Comparison of ENCODE assay signal across 26 cellular contexts in genomic region chr16:36336-36984, GRCh38. TPM values are rescaled to one million over a fixed set of nuclear protein-coding genes. Genes with fewer than 3 reads are reported as not detected.
A peak's percentile ranks its signal among the peaks of the same experiment; 100 is the strongest.
DNase-seq lines count a peak whose midpoint lies in the region; ATAC-seq and TF ChIP-seq lines count a peak whose summit lies in the region.
"Had no signal": no experiment of that assay in that cellular context is flagged by ENCODE, and none has a peak within 500 bp of the region (broad histone marks: within the 10 kb centered on the region; RNA-seq: fewer than 3 reads in every experiment).

No MANE protein-coding gene starts in this region.

- no peaks in the 10 kb centered on the region for H3K9me3 Mint-ChIP-seq in stimulated activated memory B cell treated with anti-CD40 and anti-IgM and Interleukin-4, amounts not matched to agents 10 μg/mL and 1 μg/mL and 100 μg/mL, for 72 hours
- H3K9me3 Mint-ChIP-seq: activated CD4-positive, alpha-beta T cell treated with anti-CD3 and anti-CD28 coated beads, Interleukin-2, amount 10 ng/mL, durations not matched to agents 7 days and 5 days; activated naive CD4-positive, alpha-beta T cell treated with anti-CD3 and anti-CD28 coated beads for 36 hours; CD8-positive, alpha-beta memory T cell; naive thymus-derived CD4-positive, alpha-beta T cell had no signal

- peak; percentile 54 for DNase-seq in activated CD8-positive, alpha-beta memory T cell treated with anti-CD3 and anti-CD28 coated beads for 24 hours
- DNase-seq in activated CD8-positive, alpha-beta memory T cell treated with anti-CD3 and anti-CD28 coated beads, Interleukin-2, amount 50 U/mL, for 4 hours = no peak
- DNase-seq in HL-60 (ENCODE audit: low read depth in 1 of 2, low spot score in 1 of 2) (no peak), body of pancreas (peak in 1 of 4 donors; percentile 8), Right ventricle myocardium inferior (ENCODE audit: missing footprints) (no peak), T-helper 1 cell (no peak)
- DNase-seq: activated CD4-positive, alpha-beta T cell treated with anti-CD3 and anti-CD28 coated beads, Interleukin-2, amount 10 ng/mL, durations not matched to agents 7 days and 5 days; activated CD8-positive, alpha-beta memory T cell treated with anti-CD3 and anti-CD28 coated beads, Interleukin-2, amount 10 ng/mL, durations not matched to agents 7 days and 5 days; activated naive CD4-positive, alpha-beta T cell treated with anti-CD3 and anti-CD28 coated beads for 36 hours; amniotic stem cell; CD8-positive, alpha-beta memory T cell; DMS 273 treated with DMSO at 0.1 percent for 48 hours; gastrocnemius medialis; midbrain; naive thymus-derived CD4-positive, alpha-beta T cell; NCI-H1694; NCI-H446; NCI-H774; occipital lobe; stimulated activated naive CD4-positive, alpha-beta T cell treated with Interleukin-2 at 50 U/mL for 16 hours; testis; WERI-Rb-1 had no signal

- H3K36me3 ChIP-seq in body of pancreas (replicated peaks in 1 of 2; ENCODE audit: insufficient read depth in 1 of 2, low read depth in 2 of 2) = no peaks in the 10 kb centered on the region
- H3K36me3 ChIP-seq: gastrocnemius medialis, SJSA1 had no signal

- peak overlapping the region; percentile 81 for H3K27ac ChIP-seq in HL-60 (replicated peaks)
- H3K27ac ChIP-seq in body of pancreas = no peak overlapping the region
- H3K27ac ChIP-seq: A549, gastrocnemius medialis, SJSA1, testis, WERI-Rb-1 had no signal

- H3K4me3 Mint-ChIP-seq in stimulated activated memory B cell treated with anti-CD40 and anti-IgM and Interleukin-4, amounts not matched to agents 10 μg/mL and 1 μg/mL and 100 μg/mL, for 72 hours = peak overlapping the region; percentile 16
- H3K4me3 Mint-ChIP-seq: activated CD4-positive, alpha-beta T cell treated with anti-CD3 and anti-CD28 coated beads, Interleukin-2, amount 10 ng/mL, durations not matched to agents 7 days and 5 days; activated CD8-positive, alpha-beta memory T cell treated with anti-CD3 and anti-CD28 coated beads, Interleukin-2, amount 10 ng/mL, durations not matched to agents 7 days and 5 days; activated naive CD4-positive, alpha-beta T cell treated with anti-CD3 and anti-CD28 coated beads for 36 hours; naive thymus-derived CD4-positive, alpha-beta T cell had no signal

- H3K27me3 ChIP-seq in HL-60 (ENCODE audit: insufficient read depth, poor library complexity, severe bottlenecking) (no peaks in the 10 kb centered on the region), body of pancreas (no peaks in the 10 kb centered on the region)
- H3K27me3 ChIP-seq: gastrocnemius medialis, SJSA1, testis had no signal

- WGBS in body of pancreas, 2 donors = 69 to 77% methylated on average over 11 to 15 of the region's 15 CpGs

- peaks cover 75% of the 10 kb centered on the region for H3K4me1 Mint-ChIP-seq in stimulated activated memory B cell treated with anti-CD40 and anti-IgM and Interleukin-4, amounts not matched to agents 10 μg/mL and 1 μg/mL and 100 μg/mL, for 72 hours

- no peaks in the 10 kb centered on the region for H3K9me3 ChIP-seq in body of pancreas
- H3K9me3 ChIP-seq: A549, gastrocnemius medialis, SJSA1, testis had no signal

- no peaks in the 10 kb centered on the region for H3K27me3 Mint-ChIP-seq in stimulated activated memory B cell treated with anti-CD40 and anti-IgM and Interleukin-4, amounts not matched to agents 10 μg/mL and 1 μg/mL and 100 μg/mL, for 72 hours
- H3K27me3 Mint-ChIP-seq: activated CD4-positive, alpha-beta T cell treated with anti-CD3 and anti-CD28 coated beads, Interleukin-2, amount 10 ng/mL, durations not matched to agents 7 days and 5 days; activated CD8-positive, alpha-beta memory T cell treated with anti-CD3 and anti-CD28 coated beads, Interleukin-2, amount 10 ng/mL, durations not matched to agents 7 days and 5 days; CD8-positive, alpha-beta memory T cell; naive thymus-derived CD4-positive, alpha-beta T cell had no signal

- ATAC-seq in body of pancreas (peak; percentile 39), Right ventricle myocardium inferior (no peak), HG03139 (IDR thresholded peaks at IDR 0.05; ENCODE audit: unreplicated experiment) (no peak)
- no peak for ATAC-seq in stimulated activated memory B cell treated with anti-CD40 and anti-IgM and Interleukin-4, amounts not matched to agents 10 μg/mL and 1 μg/mL and 100 μg/mL, for 72 hours
- ATAC-seq: activated CD8-positive, alpha-beta memory T cell treated with anti-CD3 and anti-CD28 coated beads, Interleukin-2, amount 10 ng/mL, durations not matched to agents 7 days and 5 days; gastrocnemius medialis; naive thymus-derived CD4-positive, alpha-beta T cell had no signal

- no peak for TF ChIP-seq CTCF in HL-60 (IDR thresholded peaks at IDR 0.05; ENCODE audit: insufficient read depth, low read length)
- no peak for TF ChIP-seq CTCF in body of pancreas (IDR thresholded peaks at IDR 0.05)

- H3K4me3 ChIP-seq in HL-60 (replicated peaks; ENCODE audit: insufficient read depth, low read length) = no peak overlapping the region
- no peak overlapping the region for H3K4me3 ChIP-seq in body of pancreas
- H3K4me3 ChIP-seq: A549, gastrocnemius medialis, SJSA1, testis had no signal

- intact Hi-C loops in body of pancreas (cut with DNase I) = no loop called here
- intact Hi-C loops in Right ventricle myocardium inferior (cut with DNase I) = no loop called here

- H3K4me1 ChIP-seq in body of pancreas = no peaks in the 10 kb centered on the region
- H3K4me1 ChIP-seq: A549, gastrocnemius medialis, SJSA1, testis had no signal

- peaks cover 6% of the 10 kb centered on the region for H3K36me3 Mint-ChIP-seq in stimulated activated memory B cell treated with anti-CD40 and anti-IgM and Interleukin-4, amounts not matched to agents 10 μg/mL and 1 μg/mL and 100 μg/mL, for 72 hours

- TF ChIP-seq POLR2A in body of pancreas (IDR thresholded peaks at IDR 0.05) = no peak

- H3K27ac Mint-ChIP-seq in stimulated activated memory B cell treated with anti-CD40 and anti-IgM and Interleukin-4, amounts not matched to agents 10 μg/mL and 1 μg/mL and 100 μg/mL, for 72 hours = peak overlapping the region; percentile 89
- H3K27ac Mint-ChIP-seq: activated CD8-positive, alpha-beta memory T cell treated with anti-CD3 and anti-CD28 coated beads, Interleukin-2, amount 10 ng/mL, durations not matched to agents 7 days and 5 days; activated naive CD4-positive, alpha-beta T cell treated with anti-CD3 and anti-CD28 coated beads for 36 hours had no signal

RNA-seq across cellular contexts. Expression of gene POLR3K, which starts 16.9 kb away (rescaled TPM):
- 1 to 10 TPM; 2.6 to 5.6 TPM for total RNA-seq in body of pancreas
- 11.3 TPM for total RNA-seq in Right ventricle myocardium inferior

RNA-seq across cellular contexts. Expression of gene SNRNP25, which starts 17.2 kb away (rescaled TPM):
- 10 to 100 TPM; 13.2 to 13.5 TPM for total RNA-seq in body of pancreas
- total RNA-seq in Right ventricle myocardium inferior = 80.7 TPM

RNA-seq across cellular contexts. Expression of gene RHBDF1, which starts 36.0 kb away (rescaled TPM):
- total RNA-seq in body of pancreas (10 to 100 TPM; 16.3 to 27.7 TPM), Right ventricle myocardium inferior (24.5 TPM)

RNA-seq across cellular contexts. Expression of gene MPG, which starts 41.6 kb away (rescaled TPM):
- total RNA-seq in body of pancreas (10 to 100 TPM; 65.6 to 66.9 TPM), Right ventricle myocardium inferior (37.2 TPM)
